ENCODE assay signal across 8 cellular contexts in the genomic region with DNA sequence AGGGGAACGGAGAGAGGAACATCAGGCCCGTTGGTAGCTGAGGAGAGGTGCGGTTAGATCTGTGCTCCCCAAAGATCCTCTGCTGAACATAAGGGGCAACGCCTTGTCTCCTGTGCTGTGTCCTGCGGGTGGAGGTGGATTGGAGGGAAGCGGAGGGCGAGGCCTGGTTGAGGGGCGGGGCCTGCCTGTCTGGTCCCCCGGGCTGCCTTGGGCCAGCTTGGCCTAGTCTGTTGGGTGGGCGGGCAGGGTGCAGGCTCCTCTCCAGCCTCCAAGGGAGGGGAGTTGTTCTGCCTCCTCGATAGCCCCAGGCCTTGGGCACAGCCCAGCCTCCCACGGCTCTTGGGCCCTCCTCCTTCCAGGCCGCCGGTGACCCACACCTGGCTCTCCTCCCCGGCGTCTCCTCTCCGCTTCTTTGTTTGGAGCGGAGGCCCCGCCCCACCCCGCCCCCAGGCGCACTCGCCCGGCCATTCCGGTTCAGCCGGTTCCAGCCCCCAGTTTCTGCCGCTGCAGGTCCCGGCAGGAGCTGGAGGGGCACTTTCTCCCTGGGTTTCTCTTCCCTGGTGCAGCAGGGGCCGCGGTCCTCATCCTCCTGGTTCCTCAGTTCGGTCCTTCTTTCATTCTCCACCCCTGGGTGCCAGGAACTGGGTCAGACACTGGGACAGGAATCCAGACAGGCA. TPM values are rescaled to one million over a fixed set of nuclear protein-coding genes. Genes with fewer than 3 reads are reported as not detected.
DNase-seq lines count a peak whose midpoint lies in the region; ATAC-seq and FAIRE-seq lines count a peak whose summit lies in the region.

No MANE protein-coding gene starts in this region.

- peaks cover 20% of the 10 kb centered on the region for H3K36me3 ChIP-seq in iPS-18a (ENCODE audit: control insufficient read depth, low read depth, low read length)

- DNase-seq in activated naive CD4-positive, alpha-beta T cell treated with anti-CD3 and anti-CD28 coated beads, Interleukin-2, amount 10 ng/mL, durations not matched to agents 7 days and 5 days: peak; percentile 49
- no peak for DNase-seq in activated naive CD4-positive, alpha-beta T cell treated with anti-CD3 and anti-CD28 coated beads for 36 hours
- DNase-seq in activated CD4-positive, alpha-beta T cell treated with anti-CD3 and anti-CD28 coated beads, Interleukin-2, amount 50 U/mL, for 48 hours: peak; percentile 15 to 20
- DNase-seq in stimulated activated naive B cell treated with anti-CD40 and anti-IgM and Interleukin-4, amounts not matched to agents 10 μg/mL and 1 μg/mL and 100 μg/mL, for 72 hours: no peak
- no peak for DNase-seq in frontal cortex (ENCODE audit: low spot score in 2 of 2)
- no peak for DNase-seq in foreskin melanocyte
- DNase-seq in activated effector memory CD4-positive, alpha-beta T cell treated with anti-CD3 and anti-CD28 coated beads, Interleukin-2, amount 50 U/mL, for 16 hours: no peak

- peak overlapping the region; percentile 65 for H3K27ac ChIP-seq in iPS-18a (ENCODE audit: low read length)

- peak overlapping the region; percentile 54 for H3K4me3 ChIP-seq in iPS-18a (ENCODE audit: low read length)

- CTCF ChIA-PET in activated naive CD4-positive, alpha-beta T cell treated with anti-CD3 and anti-CD28 coated beads, Interleukin-2, amount 10 ng/mL, durations not matched to agents 7 days and 5 days (lab: Charles Lee): no interaction called here
- CTCF ChIA-PET in activated naive CD4-positive, alpha-beta T cell treated with anti-CD3 and anti-CD28 coated beads for 36 hours (lab: Charles Lee): no interaction called here

- no peaks in the 10 kb centered on the region for H3K9me3 ChIP-seq in iPS-18a (ENCODE audit: control insufficient read depth, low read depth, low read length)

- H3K4me1 ChIP-seq in iPS-18a (ENCODE audit: control insufficient read depth, low read depth, low read length): peaks cover 49% of the 10 kb centered on the region

- no peaks in the 10 kb centered on the region for H3K36me3 Mint-ChIP-seq in activated naive CD4-positive, alpha-beta T cell treated with anti-CD3 and anti-CD28 coated beads, Interleukin-2, amount 10 ng/mL, durations not matched to agents 7 days and 5 days
- no peaks in the 10 kb centered on the region for H3K36me3 Mint-ChIP-seq in activated naive CD4-positive, alpha-beta T cell treated with anti-CD3 and anti-CD28 coated beads for 36 hours (ENCODE audit: low read depth)
- H3K36me3 Mint-ChIP-seq in stimulated activated naive B cell treated with anti-CD40 and anti-IgM and Interleukin-4, amounts not matched to agents 10 μg/mL and 1 μg/mL and 100 μg/mL, for 72 hours: no peaks in the 10 kb centered on the region

- no peaks in the 10 kb centered on the region for H3K27me3 ChIP-seq in iPS-18a (ENCODE audit: control insufficient read depth, insufficient read depth, low read length)

- intact Hi-C loops in activated naive CD4-positive, alpha-beta T cell treated with anti-CD3 and anti-CD28 coated beads for 36 hours (cut with micrococcal nuclease): no loop called here

- H3K27ac Mint-ChIP-seq in activated naive CD4-positive, alpha-beta T cell treated with anti-CD3 and anti-CD28 coated beads, Interleukin-2, amount 10 ng/mL, durations not matched to agents 7 days and 5 days: no peak overlapping the region
- no peak overlapping the region for H3K27ac Mint-ChIP-seq in activated naive CD4-positive, alpha-beta T cell treated with anti-CD3 and anti-CD28 coated beads for 36 hours
- H3K27ac Mint-ChIP-seq in stimulated activated naive B cell treated with anti-CD40 and anti-IgM and Interleukin-4, amounts not matched to agents 10 μg/mL and 1 μg/mL and 100 μg/mL, for 72 hours: peak overlapping the region; percentile 37

- peak overlapping the region; percentile 23 for H3K4me3 Mint-ChIP-seq in activated naive CD4-positive, alpha-beta T cell treated with anti-CD3 and anti-CD28 coated beads, Interleukin-2, amount 10 ng/mL, durations not matched to agents 7 days and 5 days
- no peak overlapping the region for H3K4me3 Mint-ChIP-seq in activated naive CD4-positive, alpha-beta T cell treated with anti-CD3 and anti-CD28 coated beads for 36 hours
- peak overlapping the region; percentile 66 to 69 for H3K4me3 Mint-ChIP-seq in stimulated activated naive B cell treated with anti-CD40 and anti-IgM and Interleukin-4, amounts not matched to agents 10 μg/mL and 1 μg/mL and 100 μg/mL, for 72 hours

- H3K9ac ChIP-seq in iPS-18a (ENCODE audit: low read length): peak overlapping the region; percentile 67

- peak; percentile 59 to 75 for ATAC-seq in stimulated activated naive B cell treated with anti-CD40 and anti-IgM and Interleukin-4, amounts not matched to agents 10 μg/mL and 1 μg/mL and 100 μg/mL, for 72 hours (replicated peaks)

- H3K27me3 Mint-ChIP-seq in activated naive CD4-positive, alpha-beta T cell treated with anti-CD3 and anti-CD28 coated beads, Interleukin-2, amount 10 ng/mL, durations not matched to agents 7 days and 5 days: peaks cover 64% of the 10 kb centered on the region
- H3K27me3 Mint-ChIP-seq in activated naive CD4-positive, alpha-beta T cell treated with anti-CD3 and anti-CD28 coated beads for 36 hours (ENCODE audit: low read depth): peaks cover 9% of the 10 kb centered on the region
- peaks cover 44 to 46% of the 10 kb centered on the region in 2 donors for H3K27me3 Mint-ChIP-seq in stimulated activated naive B cell treated with anti-CD40 and anti-IgM and Interleukin-4, amounts not matched to agents 10 μg/mL and 1 μg/mL and 100 μg/mL, for 72 hours

- no peak for FAIRE-seq in frontal cortex (lab: Jason Lieb, UNC)

- no peaks in the 10 kb centered on the region for H3K9me3 Mint-ChIP-seq in activated naive CD4-positive, alpha-beta T cell treated with anti-CD3 and anti-CD28 coated beads, Interleukin-2, amount 10 ng/mL, durations not matched to agents 7 days and 5 days
- H3K9me3 Mint-ChIP-seq in activated naive CD4-positive, alpha-beta T cell treated with anti-CD3 and anti-CD28 coated beads for 36 hours: no peaks in the 10 kb centered on the region
- no peaks in the 10 kb centered on the region for H3K9me3 Mint-ChIP-seq in stimulated activated naive B cell treated with anti-CD40 and anti-IgM and Interleukin-4, amounts not matched to agents 10 μg/mL and 1 μg/mL and 100 μg/mL, for 72 hours

- H3K4me1 Mint-ChIP-seq in activated naive CD4-positive, alpha-beta T cell treated with anti-CD3 and anti-CD28 coated beads, Interleukin-2, amount 10 ng/mL, durations not matched to agents 7 days and 5 days: peaks cover 4% of the 10 kb centered on the region
- H3K4me1 Mint-ChIP-seq in activated naive CD4-positive, alpha-beta T cell treated with anti-CD3 and anti-CD28 coated beads for 36 hours (ENCODE audit: low read depth): no peaks in the 10 kb centered on the region
- peaks cover 0 to 6% of the 10 kb centered on the region in 2 donors for H3K4me1 Mint-ChIP-seq in stimulated activated naive B cell treated with anti-CD40 and anti-IgM and Interleukin-4, amounts not matched to agents 10 μg/mL and 1 μg/mL and 100 μg/mL, for 72 hours

RNA-seq across cellular contexts. Expression of a gene that starts 19.4 kb away (rescaled TPM):
- total RNA-seq in activated naive CD4-positive, alpha-beta T cell treated with anti-CD3 and anti-CD28 coated beads for 36 hours: 1 to 10 TPM; 1.0 to 2.3 TPM
- total RNA-seq in frontal cortex: 39.1 TPM

Comparison
In these comparisons a context has a peak if more than half of its experiments do, and no peak if none do; other contexts are left out.
1. DNase-seq: peak in activated naive CD4-positive, alpha-beta T cell treated with anti-CD3 and anti-CD28 coated beads, Interleukin-2, amount 10 ng/mL, durations not matched to agents 7 days and 5 days (single experiment) and activated CD4-positive, alpha-beta T cell treated with anti-CD3 and anti-CD28 coated beads, Interleukin-2, amount 50 U/mL, for 48 hours (2 of 2); none in activated naive CD4-positive, alpha-beta T cell treated with anti-CD3 and anti-CD28 coated beads for 36 hours (single experiment), stimulated activated naive B cell treated with anti-CD40 and anti-IgM and Interleukin-4, amounts not matched to agents 10 μg/mL and 1 μg/mL and 100 μg/mL, for 72 hours (single experiment), frontal cortex (0 of 2), foreskin melanocyte (single experiment) and activated effector memory CD4-positive, alpha-beta T cell treated with anti-CD3 and anti-CD28 coated beads, Interleukin-2, amount 50 U/mL, for 16 hours (single experiment).
2. RNA of a gene that starts 19.4 kb away (total RNA-seq): 39.1 TPM in frontal cortex (single experiment); 1.0 to 2.3 TPM in activated naive CD4-positive, alpha-beta T cell treated with anti-CD3 and anti-CD28 coated beads for 36 hours; every median in the first group is over 10 times any median in the second.